Comparison of ENCODE assay signal across 8 cellular contexts in the genomic region with DNA sequence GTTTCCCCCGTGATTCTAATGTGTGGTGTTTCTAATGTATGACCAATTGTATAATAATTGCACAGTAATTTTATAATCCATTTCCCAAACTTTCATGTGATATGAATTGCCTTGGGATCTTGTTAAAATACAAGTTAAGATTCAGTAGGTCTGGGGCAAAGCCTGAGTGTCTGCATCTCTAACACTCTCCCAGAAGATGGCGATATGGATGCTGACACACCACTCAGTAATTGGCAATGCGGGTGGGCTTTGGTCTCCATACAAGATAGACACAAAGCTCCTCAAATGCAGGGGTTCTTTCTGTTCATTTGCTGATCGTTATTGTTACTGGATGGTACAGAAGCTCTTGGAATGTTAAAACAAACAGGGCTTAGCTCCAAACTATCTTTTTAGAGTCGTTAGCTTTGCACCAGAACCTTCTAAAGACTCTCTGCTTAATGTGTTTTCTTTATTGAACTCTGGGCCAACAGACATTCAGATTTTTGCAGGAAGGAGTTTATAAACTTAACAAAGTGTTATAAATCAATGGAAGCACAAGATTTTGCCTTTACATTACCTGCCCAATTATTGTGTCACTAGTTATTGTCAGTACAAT. TPM values are rescaled to one million over a fixed set of nuclear protein-coding genes. Genes with fewer than 3 reads are reported as not detected.
DNase-seq lines count a peak whose midpoint lies in the region; ATAC-seq and TF ChIP-seq lines count a peak whose summit lies in the region.

No MANE protein-coding gene starts in this region.

- intact Hi-C loops in heart left ventricle (cut with DNase I), result loop anchor here in 1 of 10 donors (10.0 kb wide), 1 partner anchor 1198 kb away; no protein-coding TSS in a partner anchor

- peak; percentile 16 for DNase-seq in AG08396 (ENCODE audit: low spot score)
- peak; percentile 11 for DNase-seq in NOMO-1 treated with DMSO at 0.1 percent for 48 hours (lab: John Stamatoyannopoulos, UW; ENCODE audit: unreplicated experiment)
- DNase-seq in fibroblast of villous mesenchyme (ENCODE audit: low read depth), result peak; percentile 14
- DNase-seq in activated effector memory CD4-positive, alpha-beta T cell treated with Interleukin-2 at 50 U/mL for 16 hours, result no peak
- no peak for DNase-seq in upper lobe of left lung
- DNase-seq in C1 segment of cervical spinal cord (lab: John Stamatoyannopoulos, UW), result no peak
- no peak for DNase-seq in heart left ventricle

- no peak for TF ChIP-seq POLR2A in upper lobe of left lung (IDR thresholded peaks at IDR 0.05)
- TF ChIP-seq POLR2A in heart left ventricle (IDR thresholded peaks at IDR 0.05), result no peak

- no peaks in the 10 kb centered on the region for H3K9me3 ChIP-seq in upper lobe of left lung
- no peaks in the 10 kb centered on the region for H3K9me3 ChIP-seq in heart left ventricle

- WGBS in upper lobe of left lung, 2 donors, result 25% methylated on average over 5 of the region's 5 CpGs
- WGBS in heart left ventricle, 4 donors, result 20 to 35% (median 29%) methylated on average over 5 of the region's 5 CpGs

- no peak for TF ChIP-seq EP300 in upper lobe of left lung (IDR thresholded peaks at IDR 0.05)

- TF ChIP-seq CTCF in fibroblast of villous mesenchyme (IDR thresholded peaks at IDR 0.05; ENCODE audit: insufficient read depth, low read depth, low read length) (peak; percentile 49), upper lobe of left lung (IDR thresholded peaks at IDR 0.05) (no peak), heart left ventricle (IDR thresholded peaks at IDR 0.05) (peak in 4 of 12 donors; percentile 17 to 39 (median 26))

- ATAC-seq in GM21526 (IDR thresholded peaks at IDR 0.05; ENCODE audit: low FRiP score, unreplicated experiment) (peak; percentile 63), upper lobe of left lung (ENCODE audit: low FRiP score in 2 of 2) (no peak), heart left ventricle (no peak)

- no peak overlapping the region for H3K27ac ChIP-seq in upper lobe of left lung
- H3K27ac ChIP-seq in heart left ventricle, result no peak overlapping the region

- H3K36me3 ChIP-seq in upper lobe of left lung (no peaks in the 10 kb centered on the region), heart left ventricle (no peaks in the 10 kb centered on the region)

- H3K4me3 ChIP-seq in fibroblast of villous mesenchyme (ENCODE audit: low read depth, low read length) (no peak overlapping the region), upper lobe of left lung (no peak overlapping the region), heart left ventricle (no peak overlapping the region)

- H3K4me1 ChIP-seq in upper lobe of left lung, result no peaks in the 10 kb centered on the region
- H3K4me1 ChIP-seq in heart left ventricle, result no peaks in the 10 kb centered on the region

- H3K27me3 ChIP-seq in upper lobe of left lung, result no peaks in the 10 kb centered on the region
- no peaks in the 10 kb centered on the region for H3K27me3 ChIP-seq in heart left ventricle

RNA-seq across cellular contexts. Expression of a gene that starts 45.4 kb away (rescaled TPM):
- total RNA-seq in fibroblast of villous mesenchyme, result under 0.01 and 0.32 TPM in 2 replicates
- total RNA-seq in upper lobe of left lung, result under 1 TPM in 5 of 6 donors, not detected in 1; 0.30 to 0.57 (median 0.33) TPM
- under 1 TPM in 3 of 9 donors, not detected in 6; 0.12 to 0.54 (median 0.29) TPM for total RNA-seq in heart left ventricle
- under 1 TPM; 0.04 to 0.06 TPM for polyA plus RNA-seq in heart left ventricle

Comparison
In these comparisons a context has a peak if more than half of its experiments do, and no peak if none do; other contexts are left out.
1. DNase-seq: peak in AG08396 (single experiment), NOMO-1 treated with DMSO at 0.1 percent for 48 hours (single experiment) and fibroblast of villous mesenchyme (single experiment); none in activated effector memory CD4-positive, alpha-beta T cell treated with Interleukin-2 at 50 U/mL for 16 hours (single experiment), upper lobe of left lung (0 of 2), C1 segment of cervical spinal cord (0 of 14) and heart left ventricle (0 of 5).